1 cellular context compared by ENCODE assay signal in the genomic region with DNA sequence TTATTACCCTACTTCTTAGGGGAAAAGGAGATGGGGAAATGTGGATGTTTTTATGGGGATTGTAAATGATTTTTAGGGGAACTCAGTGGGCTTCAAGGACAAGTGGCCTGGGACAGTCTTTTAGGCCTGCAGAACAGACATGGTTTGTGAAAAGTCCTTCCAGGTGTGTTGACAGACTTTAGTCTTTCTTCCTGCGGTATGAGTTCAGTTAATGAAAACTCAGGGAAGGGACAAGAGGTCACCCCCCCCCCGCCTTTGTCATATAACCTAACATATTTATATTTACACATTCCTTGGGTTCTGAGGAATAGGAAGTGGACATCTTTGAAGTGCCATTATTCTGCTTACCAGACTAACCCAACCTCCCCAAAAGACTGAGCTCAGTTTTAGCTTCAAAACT.
TF ChIP-seq lines count a peak whose summit lies in the region.

No MANE protein-coding gene starts in this region.

TF ChIP-seq in WTC11, 78 proteins besides CTCF, POLR2A, EP300 and RAD21 (continued from another document):
- TF ChIP-seq, protein P1, sequence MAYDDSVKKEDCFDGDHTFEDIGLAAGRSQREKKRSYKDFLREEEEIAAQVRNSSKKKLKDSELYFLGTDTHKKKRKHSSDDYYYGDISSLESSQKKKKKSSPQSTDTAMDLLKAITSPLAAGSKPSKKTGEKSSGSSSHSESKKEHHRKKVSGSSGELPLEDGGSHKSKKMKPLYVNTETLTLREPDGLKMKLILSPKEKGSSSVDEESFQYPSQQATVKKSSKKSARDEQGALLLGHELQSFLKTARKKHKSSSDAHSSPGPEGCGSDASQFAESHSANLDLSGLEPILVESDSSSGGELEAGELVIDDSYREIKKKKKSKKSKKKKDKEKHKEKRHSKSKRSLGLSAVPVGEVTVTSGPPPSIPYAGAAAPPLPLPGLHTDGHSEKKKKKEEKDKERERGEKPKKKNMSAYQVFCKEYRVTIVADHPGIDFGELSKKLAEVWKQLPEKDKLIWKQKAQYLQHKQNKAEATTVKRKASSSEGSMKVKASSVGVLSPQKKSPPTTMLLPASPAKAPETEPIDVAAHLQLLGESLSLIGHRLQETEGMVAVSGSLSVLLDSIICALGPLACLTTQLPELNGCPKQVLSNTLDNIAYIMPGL (CRISPR knock-in tag; IDR thresholded peaks at IDR 0.05): no peak
- no peak for TF ChIP-seq SMAD3 (CRISPR knock-in tag; IDR thresholded peaks at IDR 0.05; ENCODE audit: borderline replicate concordance)
- TF ChIP-seq, protein P2, sequence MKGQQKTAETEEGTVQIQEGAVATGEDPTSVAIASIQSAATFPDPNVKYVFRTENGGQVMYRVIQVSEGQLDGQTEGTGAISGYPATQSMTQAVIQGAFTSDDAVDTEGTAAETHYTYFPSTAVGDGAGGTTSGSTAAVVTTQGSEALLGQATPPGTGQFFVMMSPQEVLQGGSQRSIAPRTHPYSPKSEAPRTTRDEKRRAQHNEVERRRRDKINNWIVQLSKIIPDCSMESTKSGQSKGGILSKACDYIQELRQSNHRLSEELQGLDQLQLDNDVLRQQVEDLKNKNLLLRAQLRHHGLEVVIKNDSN (CRISPR knock-in tag; IDR thresholded peaks at IDR 0.05): no peak
TF ChIP-seq in WTC11: peak in this region for 0.
